ENCODE assay signal across 28 cellular contexts in genomic region chr5:36250427-36250826, GRCh38. TPM values are rescaled to one million over a fixed set of nuclear protein-coding genes. Genes with fewer than 3 reads are reported as not detected.
"Had no signal": no experiment of that assay in that cellular context is flagged by ENCODE, and none has a peak within 500 bp of the region (broad histone marks: within the 10 kb centered on the region; RNA-seq: fewer than 3 reads in every experiment).

No MANE protein-coding gene starts in this region.

- H3K27ac Mint-ChIP-seq: IgD-negative memory B cell had no signal

- H3K9ac ChIP-seq: KMS-11, SK-N-SH had no signal

- H3K9me3 Mint-ChIP-seq: IgD-negative memory B cell had no signal

- H3K36me3 ChIP-seq: Peyer's patch, SJSA1 had no signal

- DNase-seq: Kasumi-1, MV-4-11, NCI-H1048, NCI-H1105, NCI-H1417, NCI-H1436 treated with DMSO at 0.1 percent for 48 hours, NCI-H1694 treated with DMSO at 0.1 percent for 48 hours, NCI-H1930, NCI-H2081, NCI-H2107, NCI-H2227 treated with DMSO at 0.1 percent for 48 hours, NCI-H524 treated with DMSO at 0.1 percent for 48 hours, NCI-H69, NCI-H774, PC-9, Peyer's patch, Right ventricle myocardium superior, RPMI8226, SIG-M5, SK-N-SH, SW 1271 had no signal

- ATAC-seq: K562 had no signal

- H3K27me3 ChIP-seq: Peyer's patch had no signal

- H3K9me3 ChIP-seq: Peyer's patch, SJSA1, SK-N-SH had no signal

- H3K27ac ChIP-seq: HL-60, KMS-11, PC-9, Peyer's patch, SJSA1 had no signal

- H3K4me3 ChIP-seq: K562, PC-9, Peyer's patch, SJSA1 had no signal

- H3K4me1 ChIP-seq: Peyer's patch, SJSA1 had no signal

- H3K4me1 Mint-ChIP-seq: IgD-negative memory B cell had no signal

RNA-seq across cellular contexts. Expression of gene RANBP3L, which starts 51.3 kb away (rescaled TPM):
- total RNA-seq: K562, MCF 10A, OCI-LY7, PC-9, SJSA1 had no signal
